In the genomic region with DNA sequence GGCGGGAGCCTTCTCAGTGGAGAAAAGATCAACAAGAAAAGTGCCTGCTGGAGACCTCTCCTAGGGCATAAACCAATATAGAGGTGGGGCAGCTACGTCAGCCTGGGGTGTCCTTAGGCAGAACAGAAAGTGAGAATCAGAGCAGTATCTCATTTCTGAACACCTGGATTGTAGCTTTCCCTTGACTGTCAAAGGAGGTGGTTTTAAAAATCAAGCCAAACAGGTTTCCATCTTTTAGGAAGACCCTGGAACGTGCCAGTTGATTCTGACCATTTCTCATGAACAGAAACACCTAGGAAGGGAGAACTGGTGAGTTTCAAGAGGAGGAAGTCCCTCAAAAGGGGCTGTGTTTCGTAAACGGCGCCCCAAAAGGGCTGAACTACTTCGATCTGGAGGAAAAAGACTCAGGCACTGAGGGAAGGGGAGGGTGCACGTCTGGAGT, we compare ENCODE assay signal across 8 cellular contexts. TPM values are rescaled to one million over a fixed set of nuclear protein-coding genes. Genes with fewer than 3 reads are reported as not detected.
DNase-seq lines count a peak whose midpoint lies in the region; ATAC-seq and TF ChIP-seq lines count a peak whose summit lies in the region.
"Not testable (repeated sequence)": the region's sequence is repeated elsewhere in the genome, so short reads cannot be mapped to it uniquely, and the experiment has no call there.

No MANE protein-coding gene starts in this region.

- H3K9me3 ChIP-seq in HUES48 (ENCODE audit: control insufficient read depth, insufficient read depth, low read length); SJSA1 (replicated peaks); right atrium auricular region: not testable (repeated sequence)

- H3K4me3 ChIP-seq in HUES48 (ENCODE audit: low read depth, low read length), result peak overlapping the region; percentile 98
- peak overlapping the region; percentile 86 for H3K4me3 ChIP-seq in SJSA1
- H3K4me3 ChIP-seq in right atrium auricular region, result peak overlapping the region; percentile 96 to 97

- peak overlapping the region; percentile 95; the same call in 1 of the 2 replicates for H3K9ac ChIP-seq in HUES48 (ENCODE audit: low read depth, low read length)

- not testable (repeated sequence) for H3K36me3 Mint-ChIP-seq in CD14-positive monocyte; nephron progenitor cell (ENCODE audit: low read depth)
- peaks cover 35% of the 10 kb centered on the region for H3K36me3 Mint-ChIP-seq in stimulated activated effector memory CD8-positive, alpha-beta T cell treated with anti-CD3 and anti-CD28 coated beads, Interleukin-12 subunit alpha, Interleukin-12 subunit beta, amount 100 ng/mL, for 72 hours

- peaks cover 56% of the 10 kb centered on the region for H3K4me1 Mint-ChIP-seq in CD14-positive monocyte
- H3K4me1 Mint-ChIP-seq in nephron progenitor cell, result peaks cover 53% of the 10 kb centered on the region
- H3K4me1 Mint-ChIP-seq in stimulated activated effector memory CD8-positive, alpha-beta T cell treated with anti-CD3 and anti-CD28 coated beads, Interleukin-12 subunit alpha, Interleukin-12 subunit beta, amount 100 ng/mL, for 72 hours, result peaks cover 22% of the 10 kb centered on the region

- not testable (repeated sequence) for H3K27me3 Mint-ChIP-seq in CD14-positive monocyte (ENCODE audit: low read depth in 3 of 3); nephron progenitor cell (ENCODE audit: low read depth, poor library complexity)

- H3K27ac Mint-ChIP-seq in CD14-positive monocyte, result peak overlapping the region; percentile 91 to 98 (median 96)
- peak overlapping the region; percentile 90 for H3K27ac Mint-ChIP-seq in nephron progenitor cell
- H3K27ac Mint-ChIP-seq in stimulated activated effector memory CD8-positive, alpha-beta T cell treated with anti-CD3 and anti-CD28 coated beads, Interleukin-12 subunit alpha, Interleukin-12 subunit beta, amount 100 ng/mL, for 72 hours, result peak overlapping the region; percentile 100

- peaks cover 14% of the 10 kb centered on the region for H3K4me1 ChIP-seq in HUES48 (ENCODE audit: control insufficient read depth, insufficient read depth, low read length)
- H3K4me1 ChIP-seq in SJSA1 (replicated peaks); right atrium auricular region: not testable (repeated sequence)

- H3K4me3 Mint-ChIP-seq in CD14-positive monocyte (peak overlapping the region; percentile 89 to 91), nephron progenitor cell (peak overlapping the region; percentile 95)
- peak overlapping the region; percentile 94 for H3K4me3 Mint-ChIP-seq in stimulated activated effector memory CD8-positive, alpha-beta T cell treated with anti-CD3 and anti-CD28 coated beads, Interleukin-12 subunit alpha, Interleukin-12 subunit beta, amount 100 ng/mL, for 72 hours

- intact Hi-C loops in CD14-positive monocyte (cut with micrococcal nuclease), result loop anchor here (5.0 to 10.0 kb wide), 3 partner anchors 57 to 221 kb away; partner anchors contain the start of gene EMB (in 1 of the 2)

- H3K36me3 ChIP-seq in HUES48 (ENCODE audit: control insufficient read depth, insufficient read depth, low read length); SJSA1; right atrium auricular region: not testable (repeated sequence)

- peaks cover 12% of the 10 kb centered on the region for H3K27me3 ChIP-seq in HUES48 (ENCODE audit: control insufficient read depth, insufficient read depth, low read length)
- H3K27me3 ChIP-seq in SJSA1 (replicated peaks); right atrium auricular region: not testable (repeated sequence)

- TF ChIP-seq CTCF in CD14-positive monocyte (IDR thresholded peaks at IDR 0.05); right atrium auricular region (IDR thresholded peaks at IDR 0.05); nephron progenitor cell (IDR thresholded peaks at IDR 0.05): not testable (repeated sequence)

- not testable (repeated sequence) for H3K9me3 Mint-ChIP-seq in CD14-positive monocyte; nephron progenitor cell; stimulated activated effector memory CD8-positive, alpha-beta T cell treated with anti-CD3 and anti-CD28 coated beads, Interleukin-12 subunit alpha, Interleukin-12 subunit beta, amount 100 ng/mL, for 72 hours

- peak overlapping the region; percentile 32 for H3K27ac ChIP-seq in HUES48 (ENCODE audit: low read depth, low read length)
- not testable (repeated sequence) for H3K27ac ChIP-seq in SJSA1
- peak overlapping the region; percentile 45 to 84 for H3K27ac ChIP-seq in right atrium auricular region

- not testable (repeated sequence) for ATAC-seq in stimulated activated effector memory CD8-positive, alpha-beta T cell treated with anti-CD3 and anti-CD28 coated beads, Interleukin-12 subunit alpha, Interleukin-12 subunit beta, amount 100 ng/mL, for 72 hours

- DNase-seq in CD14-positive monocyte (ENCODE audit: low spot score); SJSA1 (ENCODE audit: low read depth in 1 of 2, low spot score in 2 of 2); right atrium auricular region (ENCODE audit: low spot score); nephron progenitor cell: not testable (repeated sequence)
- peak; percentile 15 for DNase-seq in activated T-cell treated with anti-CD3 and anti-CD28 coated beads for 1 hour (ENCODE audit: low read depth)
- DNase-seq in central memory CD4-positive, alpha-beta T cell, result peak; percentile 60
- peak in 1 of 2 donors; percentile 69 for DNase-seq in stimulated activated effector memory CD8-positive, alpha-beta T cell treated with anti-CD3 and anti-CD28 coated beads, Interleukin-12 subunit alpha, Interleukin-12 subunit beta, amount 100 ng/mL, for 72 hours (ENCODE audit: low spot score in 2 of 2)

RNA-seq across cellular contexts. Expression of gene PARP8, which starts 0.7 kb away (rescaled TPM):
- polyA plus RNA-seq in CD14-positive monocyte, result 10 to 100 TPM; 27.5 to 40.6 TPM
- 4.5 and 6.8 TPM in 2 replicates for total RNA-seq in SJSA1 (2014; rRNA removed; shearing (Covaris generic))
- total RNA-seq in right atrium auricular region, result 1 to 10 TPM; 3.9 to 6.6 TPM
